ENCODE assay signal across 1 cellular context in the genomic region with DNA sequence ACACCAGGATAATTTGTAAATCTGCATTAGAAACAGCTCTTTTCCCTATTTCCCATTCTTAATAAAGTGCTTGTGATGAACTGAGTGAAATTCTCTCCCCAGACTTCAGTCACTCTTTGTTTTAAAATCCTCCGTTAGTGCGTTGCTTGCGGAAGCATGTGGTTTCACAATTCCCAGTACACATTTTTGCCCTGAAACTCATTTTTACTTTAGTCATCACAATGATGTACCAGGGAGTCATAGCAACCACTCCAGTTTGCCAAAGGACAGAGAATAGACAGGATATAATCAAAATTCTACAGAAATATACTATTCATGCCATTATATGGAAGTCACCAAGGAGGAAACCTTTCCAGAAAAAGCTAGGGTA.
TF ChIP-seq lines count a peak whose summit lies in the region.

No MANE protein-coding gene starts in this region.

TF ChIP-seq in IMR-90, 13 proteins besides CTCF, POLR2A, EP300 and RAD21 (continued from another document):
- TF ChIP-seq, protein P1, sequence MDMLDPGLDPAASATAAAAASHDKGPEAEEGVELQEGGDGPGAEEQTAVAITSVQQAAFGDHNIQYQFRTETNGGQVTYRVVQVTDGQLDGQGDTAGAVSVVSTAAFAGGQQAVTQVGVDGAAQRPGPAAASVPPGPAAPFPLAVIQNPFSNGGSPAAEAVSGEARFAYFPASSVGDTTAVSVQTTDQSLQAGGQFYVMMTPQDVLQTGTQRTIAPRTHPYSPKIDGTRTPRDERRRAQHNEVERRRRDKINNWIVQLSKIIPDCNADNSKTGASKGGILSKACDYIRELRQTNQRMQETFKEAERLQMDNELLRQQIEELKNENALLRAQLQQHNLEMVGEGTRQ (IDR thresholded peaks at IDR 0.05; ENCODE audit: low read depth, low read length), result no peak
- TF ChIP-seq BHLHE40 (IDR thresholded peaks at IDR 0.05; ENCODE audit: low read depth, low read length) (peak; percentile 45), CEBPB (IDR thresholded peaks at IDR 0.05; ENCODE audit: low read depth, low read length) (peak; percentile 97), RCOR1 (IDR thresholded peaks at IDR 0.05; ENCODE audit: insufficient replicate concordance, low read length) (no peak)
TF ChIP-seq in IMR-90: peak in this region for 5.
